Comparison of ENCODE assay signal across 19 cellular contexts in genomic region chr22:33569547-33569946, GRCh38.
DNase-seq lines count a peak whose midpoint lies in the region; ATAC-seq and TF ChIP-seq lines count a peak whose summit lies in the region.
"Had no signal": no experiment of that assay in that cellular context is flagged by ENCODE, and none has a peak within 500 bp of the region (broad histone marks: within the 10 kb centered on the region; RNA-seq: fewer than 3 reads in every experiment).

No MANE protein-coding gene starts in this region.

- intact Hi-C loops in activated B cell treated with CpG ODN at 0.5 μM for 24 hours (cut with micrococcal nuclease) = loop anchor here (2.0 kb wide), 2 partner anchors 207 to 349 kb away; no protein-coding TSS in a partner anchor
- intact Hi-C loops in PC-3 (cut with micrococcal nuclease) = no loop called here

- H3K36me3 ChIP-seq in BLaER1 treated with 17β-estradiol and CSF1 and Interleukin-3, amounts not matched to agents 10 nM and 100 nM = peaks cover 0 to 20% (median 11%) of the 10 kb centered on the region in 11 experiments; a peak in 8 of 22 replicates
- H3K36me3 ChIP-seq in Karpas-422 (ENCODE audit: insufficient read depth, low read length) (no peaks in the 10 kb centered on the region), mesodermal cell (ENCODE audit: control insufficient read depth, insufficient read depth, low read length) (no peaks in the 10 kb centered on the region), PC-3 (ENCODE audit: low read depth, low read length) (no peaks in the 10 kb centered on the region)
- H3K36me3 ChIP-seq: ascending aorta, MG63, sigmoid colon, transverse colon had no signal

- H3K9me3 ChIP-seq in BLaER1 treated with 17β-estradiol and CSF1 and Interleukin-3, amounts not matched to agents 10 nM and 100 nM (replicated peaks in 1 of 11) = peaks cover 7 to 22% (median 14%) of the 10 kb centered on the region in 11 experiments; a peak in 16 of 22 replicates
- H3K9me3 ChIP-seq in Karpas-422 (ENCODE audit: low read length) (no peaks in the 10 kb centered on the region), mesodermal cell (ENCODE audit: control insufficient read depth, low read length) (no peaks in the 10 kb centered on the region), PC-3 (ENCODE audit: low read length) (no peaks in the 10 kb centered on the region)
- H3K9me3 ChIP-seq: ascending aorta, MG63, sigmoid colon, transverse colon had no signal

- H3K79me2 ChIP-seq in Karpas-422 (ENCODE audit: low read length) (no peaks in the 10 kb centered on the region), PC-3 (ENCODE audit: low read length) (no peaks in the 10 kb centered on the region)

- H3K27me3 ChIP-seq in BLaER1 treated with 17β-estradiol and CSF1 and Interleukin-3, amounts not matched to agents 10 nM and 100 nM = no peaks in the 10 kb centered on the region
- no peaks in the 10 kb centered on the region for H3K27me3 ChIP-seq in Karpas-422 (ENCODE audit: low read length)
- no peaks in the 10 kb centered on the region for H3K27me3 ChIP-seq in PC-3 (ENCODE audit: low read length)
- H3K27me3 ChIP-seq: ascending aorta, MG63, sigmoid colon, transverse colon had no signal

- no TSS peak for BruUV-seq in PC-3 (replicated peaks; lab: Mats Ljungman, UMichigan)

- H3K4me2 ChIP-seq in BLaER1 treated with 17β-estradiol and CSF1 and Interleukin-3, amounts not matched to agents 10 nM and 100 nM = peak overlapping the region; percentile 79 to 98 (median 90)
- H3K4me2 ChIP-seq in Karpas-422 (ENCODE audit: low read depth, low read length, poor library complexity, severe bottlenecking) = peak overlapping the region; percentile 62
- no peak overlapping the region for H3K4me2 ChIP-seq in PC-3 (ENCODE audit: low read length)

- peaks cover 31 to 88% (median 78%) of the 10 kb centered on the region in 10 experiments for H3K4me1 ChIP-seq in BLaER1 treated with 17β-estradiol and CSF1 and Interleukin-3, amounts not matched to agents 10 nM and 100 nM
- peaks cover 46% of the 10 kb centered on the region for H3K4me1 ChIP-seq in Karpas-422 (ENCODE audit: low read length)
- H3K4me1 ChIP-seq in mesodermal cell (ENCODE audit: control insufficient read depth, insufficient read depth, low read length, poor library complexity, severe bottlenecking) = peaks cover 3% of the 10 kb centered on the region
- no peaks in the 10 kb centered on the region for H3K4me1 ChIP-seq in PC-3 (ENCODE audit: insufficient read depth, low read length)
- H3K4me1 ChIP-seq: ascending aorta, transverse colon had no signal

- POLR2A ChIA-PET in activated B cell treated with CpG ODN at 0.5 μM for 24 hours (lab: Charles Lee) = interaction anchor here (0.7 to 2.5 kb wide), 5 partner anchors 50 to 352 kb away, joined by 3 to 16 read pairs (median 9); partner anchors contain the start of gene LARGE1
- POLR2A ChIA-PET in PC-3 (lab: Charles Lee; ENCODE audit: unreplicated experiment) = no interaction called here

- H3K36me3 Mint-ChIP-seq in activated B cell treated with CpG ODN at 0.5 μM for 24 hours (ENCODE audit: low read depth) = no peaks in the 10 kb centered on the region

- H3K4me1 Mint-ChIP-seq in activated B cell treated with CpG ODN at 0.5 μM for 24 hours = peaks cover 93% of the 10 kb centered on the region

- peak overlapping the region in 10 of 11 experiments; percentile 37 to 96 (median 92); a peak in 19 of 22 replicates for H3K27ac ChIP-seq in BLaER1 treated with 17β-estradiol and CSF1 and Interleukin-3, amounts not matched to agents 10 nM and 100 nM
- H3K27ac ChIP-seq in Karpas-422 (ENCODE audit: low read length) (peak overlapping the region; percentile 91), mesodermal cell (ENCODE audit: low read depth, low read length, severe bottlenecking) (peak overlapping the region; percentile 29), PC-3 (ENCODE audit: low read length) (no peak overlapping the region)
- H3K27ac ChIP-seq: ascending aorta, sigmoid colon, transverse colon had no signal

- H3K9me2 ChIP-seq in Karpas-422 (replicated peaks; ENCODE audit: insufficient read depth, low read length) (no peaks in the 10 kb centered on the region), PC-3 (replicated peaks; ENCODE audit: low read length) (no peaks in the 10 kb centered on the region)

- CTCF ChIA-PET in activated B cell treated with CpG ODN at 0.5 μM for 24 hours (lab: Charles Lee) (interaction anchor here (1.0 to 1.6 kb wide), 3 partner anchors 10 to 267 kb away, joined by 4 to 15 read pairs (median 5); no protein-coding TSS in a partner anchor), PC-3 (lab: Charles Lee) (no interaction called here)

- ATAC-seq in activated B cell treated with CpG ODN at 0.5 μM for 24 hours (ENCODE audit: low read depth) (no peak), GM18498 (IDR thresholded peaks at IDR 0.05; ENCODE audit: unreplicated experiment) (no peak), PC-3 (no peak)
- ATAC-seq: left cardiac atrium, SK-N-SH treated with all-trans-retinoic acid at 6 μM for 48 hours had no signal

- H3K27ac Mint-ChIP-seq in activated B cell treated with CpG ODN at 0.5 μM for 24 hours = peak overlapping the region; percentile 96
- H3K27ac Mint-ChIP-seq: activated CD4-positive, alpha-beta T cell treated with anti-CD3 and anti-CD28 coated beads, Interleukin-2, amount 10 ng/mL, durations not matched to agents 24 days and 14 days; CD4-positive, alpha-beta T cell; stimulated activated naive CD8-positive, alpha-beta T cell treated with anti-CD3 and anti-CD28 coated beads, Interleukin-15, Interleukin-2, amounts not matched to agents 100 ng/mL and 50 ng/mL, for 24 hours had no signal

- H3K4me3 Mint-ChIP-seq in activated B cell treated with CpG ODN at 0.5 μM for 24 hours = peak overlapping the region; percentile 78
- H3K4me3 Mint-ChIP-seq: activated CD4-positive, alpha-beta T cell treated with anti-CD3 and anti-CD28 coated beads, Interleukin-2, amount 10 ng/mL, durations not matched to agents 24 days and 14 days; CD4-positive, alpha-beta T cell; stimulated activated naive CD8-positive, alpha-beta T cell treated with anti-CD3 and anti-CD28 coated beads, Interleukin-15, Interleukin-2, amounts not matched to agents 100 ng/mL and 50 ng/mL, for 24 hours had no signal

- TF ChIP-seq CTCF in activated B cell treated with CpG ODN at 0.5 μM for 24 hours (IDR thresholded peaks at IDR 0.05) = no peak
- no peak for TF ChIP-seq CTCF in PC-3 (conservative IDR thresholded peaks at IDR 0.05; ENCODE audit: low read depth, low read length)

- no peaks in the 10 kb centered on the region for H4K20me1 ChIP-seq in BLaER1 treated with 17β-estradiol and CSF1 and Interleukin-3, amounts not matched to agents 10 nM and 100 nM
- H4K20me1 ChIP-seq in Karpas-422 (ENCODE audit: insufficient read depth, low read depth, low read length) (no peaks in the 10 kb centered on the region), PC-3 (ENCODE audit: low read length) (no peaks in the 10 kb centered on the region)

- DNase-seq in Karpas-422 (peak; percentile 44), activated B cell treated with CpG ODN at 0.5 μM for 24 hours (no peak), NCI-H748 (lab: John Stamatoyannopoulos, UW; ENCODE audit: unreplicated experiment) (no peak), PC-3 (no peak)
- DNase-seq in activated CD8-positive, alpha-beta memory T cell treated with anti-CD3 and anti-CD28 coated beads, Interleukin-2, amount 50 U/mL, for 48 hours = no peak
- DNase-seq: activated CD4-positive, alpha-beta T cell treated with anti-CD3 and anti-CD28 coated beads, Interleukin-2, amount 10 ng/mL, durations not matched to agents 24 days and 14 days; CD4-positive, alpha-beta T cell; left cardiac atrium; MG63; NCI-H187 treated with DMSO at 0.1 percent for 48 hours; NCI-H524; sigmoid colon; transverse colon had no signal

- 8% methylated on average over 2 of the region's 3 CpGs; no CpG with 5 or more reads in 1 of the 2 experiments for WGBS in mesodermal cell (ENCODE audit: insufficient coverage in 2 of 2), 2 experiments

- no peaks in the 10 kb centered on the region for H3K27me3 Mint-ChIP-seq in activated B cell treated with CpG ODN at 0.5 μM for 24 hours
- H3K27me3 Mint-ChIP-seq: activated CD4-positive, alpha-beta T cell treated with anti-CD3 and anti-CD28 coated beads, Interleukin-2, amount 10 ng/mL, durations not matched to agents 24 days and 14 days; CD4-positive, alpha-beta T cell; stimulated activated naive CD8-positive, alpha-beta T cell treated with anti-CD3 and anti-CD28 coated beads, Interleukin-15, Interleukin-2, amounts not matched to agents 100 ng/mL and 50 ng/mL, for 24 hours had no signal

- peaks cover 3% of the 10 kb centered on the region for H3K9me3 Mint-ChIP-seq in activated B cell treated with CpG ODN at 0.5 μM for 24 hours
- H3K9me3 Mint-ChIP-seq: CD4-positive, alpha-beta T cell had no signal

- H3K4me3 ChIP-seq in BLaER1 treated with 17β-estradiol and CSF1 and Interleukin-3, amounts not matched to agents 10 nM and 100 nM = peak overlapping the region in 4 of 10 experiments; percentile 13 to 54 (median 50); a peak in 3 of 20 replicates
- 0 out of 2 replicates have a peak overlapping the region, but pooled peaks have one; percentile 12 for H3K4me3 ChIP-seq in Karpas-422 (ENCODE audit: low read length)
- no peak overlapping the region for H3K4me3 ChIP-seq in mesodermal cell (ENCODE audit: extremely low read depth, insufficient read depth, low read length, poor library complexity, severe bottlenecking)
- no peak overlapping the region for H3K4me3 ChIP-seq in PC-3 (ENCODE audit: low read length)
- H3K4me3 ChIP-seq: ascending aorta, MG63, sigmoid colon, transverse colon had no signal

- H3F3A ChIP-seq in PC-3 (ENCODE audit: low read length, unreplicated experiment) = no peaks in the 10 kb centered on the region

- peak overlapping the region in 10 of 11 experiments; percentile 2 to 85 (median 80); a peak in 18 of 22 replicates for H3K9ac ChIP-seq in BLaER1 treated with 17β-estradiol and CSF1 and Interleukin-3, amounts not matched to agents 10 nM and 100 nM
- H3K9ac ChIP-seq in Karpas-422 (ENCODE audit: low read length) = peak overlapping the region; percentile 50
- H3K9ac ChIP-seq in PC-3 (ENCODE audit: low read length) = no peak overlapping the region

- H2AFZ ChIP-seq in Karpas-422 (ENCODE audit: low read length) = no peak overlapping the region
- no peak overlapping the region for H2AFZ ChIP-seq in PC-3 (ENCODE audit: low read length)
